ENCODE assay signal across 18 cellular contexts in genomic region chr7:87507446-87507845, GRCh38. TPM values are rescaled to one million over a fixed set of nuclear protein-coding genes. Genes with fewer than 3 reads are reported as not detected.
DNase-seq lines count a peak whose midpoint lies in the region; TF ChIP-seq lines count a peak whose summit lies in the region.
"Had no signal": no experiment of that assay in that cellular context is flagged by ENCODE, and none has a peak within 500 bp of the region (broad histone marks: within the 10 kb centered on the region; RNA-seq: fewer than 3 reads in every experiment).

No MANE protein-coding gene starts in this region.

- TF ChIP-seq POLR2A in transverse colon (IDR thresholded peaks at IDR 0.05), result no peak

- TF ChIP-seq CTCF in BJ (IDR thresholded peaks at IDR 0.05; ENCODE audit: insufficient read depth, low read depth, low read length) (0 out of 2 replicates have a peak, but pooled peaks have one; percentile 9), SK-N-SH (IDR thresholded peaks at IDR 0.05) (peak; percentile 20; the same call in 1 of the 2 replicates), kidney epithelial cell (IDR thresholded peaks at IDR 0.05; ENCODE audit: insufficient read depth, low read length, poor library complexity, severe bottlenecking) (peak; percentile 13), transverse colon (IDR thresholded peaks at IDR 0.05) (no peak)

- no peaks in the 10 kb centered on the region for H3K36me3 ChIP-seq in BJ (ENCODE audit: control insufficient read depth, insufficient read depth, low read length)
- no peaks in the 10 kb centered on the region for H3K36me3 ChIP-seq in H7 (replicated peaks; ENCODE audit: control insufficient read depth, insufficient read depth, low read length)
- peaks cover 0 to 27% of the 10 kb centered on the region in 2 experiments for H3K36me3 ChIP-seq in SK-N-SH (replicated peaks in 1 of 2; ENCODE audit: control insufficient read depth in 1 of 2, insufficient read depth in 2 of 2, low read length in 1 of 2)
- H3K36me3 ChIP-seq in kidney epithelial cell (ENCODE audit: control insufficient read depth, insufficient read depth, low read length), result no peaks in the 10 kb centered on the region
- no peaks in the 10 kb centered on the region for H3K36me3 ChIP-seq in transverse colon
- H3K36me3 ChIP-seq: upper lobe of right lung had no signal

- POLR2A ChIA-PET in BJ (lab: Charles Lee), result no interaction called here
- POLR2A ChIA-PET in SK-N-SH (lab: Yijun Ruan, JAX), result no interaction called here

- DNase-seq in BJ (ENCODE audit: low read depth) (no peak), H7 (peak; percentile 18), SK-N-SH (no peak), kidney epithelial cell (ENCODE audit: low read depth) (no peak), NCI-H2227 (lab: John Stamatoyannopoulos, UW; ENCODE audit: unreplicated experiment) (no peak), transverse colon (no peak)
- DNase-seq in stimulated activated CD4-positive, alpha-beta T cell treated with anti-CD3 and anti-CD28 coated beads, Interleukin-4, amount 100 ng/mL, for 24 hours, result no peak
- DNase-seq: activated T-cell treated with anti-CD3 and anti-CD28 coated beads for 4 hours; CD4-positive, alpha-beta T cell; cerebellar nuclear complex; left colon; naive thymus-derived CD4-positive, alpha-beta T cell; NCI-H2081; stimulated activated CD4-positive, alpha-beta T cell treated with anti-CD3 and anti-CD28 coated beads, Interleukin-1b, Interleukin-23, amount 100 ng/mL, for 48 hours; upper lobe of right lung had no signal

- no peaks in the 10 kb centered on the region for H3K9me2 ChIP-seq in SK-N-SH

- in situ Hi-C loops in transverse colon (cut with MboI; ENCODE audit: low pct_ligation_motif_present in 1 of 4, low pct_unique_long_range_greater_than_20kb in 1 of 4, low sequenced_read_pairs in 3 of 4), result loop anchor here in 2 of 4 donors (10.0 to 25.0 kb wide), 2 partner anchors 377 to 380 kb away; partner anchors contain the start of genes DBF4 (in 1 of the 2) and SLC25A40 (in 1 of the 2)

- no peak for TF ChIP-seq EP300 in SK-N-SH (IDR thresholded peaks at IDR 0.05; ENCODE audit: borderline replicate concordance in 1 of 2, low read depth in 1 of 2, low read length in 1 of 2)
- no peak for TF ChIP-seq EP300 in transverse colon (IDR thresholded peaks at IDR 0.05; ENCODE audit: low read depth)

- H3K9me3 ChIP-seq in SK-N-SH (no peaks in the 10 kb centered on the region; the same call in 1 of the 2 replicates), transverse colon (no peaks in the 10 kb centered on the region)
- H3K9me3 ChIP-seq: heart left ventricle, upper lobe of right lung had no signal

- no peaks in the 10 kb centered on the region for H3K27me3 ChIP-seq in BJ (ENCODE audit: control insufficient read depth, insufficient read depth, low read length)
- H3K27me3 ChIP-seq in H7 (ENCODE audit: control insufficient read depth, insufficient read depth, low read length), result no peaks in the 10 kb centered on the region
- H3K27me3 ChIP-seq in SK-N-SH (ENCODE audit: insufficient read depth), result no peaks in the 10 kb centered on the region
- H3K27me3 ChIP-seq in kidney epithelial cell (ENCODE audit: control insufficient read depth, insufficient read depth, low read length), result no peaks in the 10 kb centered on the region
- H3K27me3 ChIP-seq in transverse colon, result no peaks in the 10 kb centered on the region
- H3K27me3 ChIP-seq: heart left ventricle, upper lobe of right lung had no signal

- H3F3A ChIP-seq in SK-N-SH (replicated peaks; ENCODE audit: insufficient read depth), result no peaks in the 10 kb centered on the region

- no peak overlapping the region for H3K9ac ChIP-seq in SK-N-SH

- CTCF ChIA-PET in BJ (lab: Yijun Ruan, JAX) (interaction anchor here (0.7 to 2.7 kb wide), 5 partner anchors 9 to 662 kb away, joined by 3 to 17 read pairs (median 3); no protein-coding TSS in a partner anchor), SK-N-SH (lab: Yijun Ruan, JAX) (interaction anchor here (1.2 to 4.4 kb wide), 8 partner anchors 15 to 662 kb away, joined by 3 to 34 read pairs (median 4); partner anchors contain the start of gene RUNDC3B)

- peaks cover 0 to 22% of the 10 kb centered on the region in 2 experiments; a peak in 2 of 4 replicates for H3K4me1 ChIP-seq in SK-N-SH (ENCODE audit: control insufficient read depth in 1 of 2, insufficient read depth in 2 of 2, low read depth in 1 of 2, low read length in 1 of 2)
- no peaks in the 10 kb centered on the region for H3K4me1 ChIP-seq in transverse colon
- H3K4me1 ChIP-seq: upper lobe of right lung had no signal

- intact Hi-C loops in transverse colon (cut with DNase I; ENCODE audit: low total_unique reads), result no loop called here

- H3K79me2 ChIP-seq in SK-N-SH (ENCODE audit: insufficient read depth), result no peaks in the 10 kb centered on the region

- no peak overlapping the region for H3K4me2 ChIP-seq in SK-N-SH

- no peaks in the 10 kb centered on the region for H4K20me1 ChIP-seq in SK-N-SH (ENCODE audit: insufficient read depth)

- WGBS in SK-N-SH (ENCODE audit: low lambda C conversion rate), result 44% methylated on average over 3 of the region's 3 CpGs
- 73% methylated on average over 3 of the region's 3 CpGs; no CpG with 5 or more reads in 1 of the 2 donors for WGBS in transverse colon (ENCODE audit: low coverage in 1 of 2), 2 donors

- H3K4me3 ChIP-seq in BJ (ENCODE audit: low read depth, low read length) (no peak overlapping the region), H7 (ENCODE audit: insufficient read depth, low read depth, low read length) (no peak overlapping the region), SK-N-SH (ENCODE audit: low read depth in 2 of 2, low read length in 1 of 2) (no peak overlapping the region), kidney epithelial cell (ENCODE audit: low read depth, low read length) (no peak overlapping the region), transverse colon (no peak overlapping the region)
- H3K4me3 ChIP-seq: heart left ventricle, upper lobe of right lung had no signal

- H3K27ac ChIP-seq in SK-N-SH (ENCODE audit: low read depth in 2 of 2, low read length in 1 of 2) (no peak overlapping the region), transverse colon (no peak overlapping the region)
- H3K27ac ChIP-seq: epithelial cell of prostate, heart left ventricle, upper lobe of right lung had no signal

- no peak overlapping the region for H2AFZ ChIP-seq in SK-N-SH (ENCODE audit: low read depth)

- TF ChIP-seq RAD21 in SK-N-SH (IDR thresholded peaks at IDR 0.05; ENCODE audit: low read length), result peak; percentile 17; the same call in 1 of the 2 replicates

TF ChIP-seq in SK-N-SH, 30 proteins besides CTCF, POLR2A, EP300 and RAD21:
- no peak for TF ChIP-seq MEF2A (IDR thresholded peaks at IDR 0.05; ENCODE audit: borderline replicate concordance, low read depth)
- TF ChIP-seq CHD2 (IDR thresholded peaks at IDR 0.05; ENCODE audit: low read length, partially characterized antibody), result no peak
- no peak for TF ChIP-seq FOXJ3 (CRISPR knock-in tag; IDR thresholded peaks at IDR 0.05)
- no peak for TF ChIP-seq SMC3 (IDR thresholded peaks at IDR 0.05; ENCODE audit: low read depth, low read length)
- TF ChIP-seq, protein P1, sequence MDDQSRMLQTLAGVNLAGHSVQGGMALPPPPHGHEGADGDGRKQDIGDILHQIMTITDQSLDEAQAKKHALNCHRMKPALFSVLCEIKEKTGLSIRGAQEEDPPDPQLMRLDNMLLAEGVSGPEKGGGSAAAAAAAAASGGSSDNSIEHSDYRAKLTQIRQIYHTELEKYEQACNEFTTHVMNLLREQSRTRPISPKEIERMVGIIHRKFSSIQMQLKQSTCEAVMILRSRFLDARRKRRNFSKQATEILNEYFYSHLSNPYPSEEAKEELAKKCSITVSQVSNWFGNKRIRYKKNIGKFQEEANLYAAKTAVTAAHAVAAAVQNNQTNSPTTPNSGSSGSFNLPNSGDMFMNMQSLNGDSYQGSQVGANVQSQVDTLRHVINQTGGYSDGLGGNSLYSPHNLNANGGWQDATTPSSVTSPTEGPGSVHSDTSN (IDR thresholded peaks at IDR 0.05), result no peak
- no peak for TF ChIP-seq RCOR1 (IDR thresholded peaks at IDR 0.05; ENCODE audit: low read length)
- TF ChIP-seq YY1 (IDR thresholded peaks at IDR 0.05; ENCODE audit: low read depth), result no peak
- no peak for TF ChIP-seq MXI1 (IDR thresholded peaks at IDR 0.05; ENCODE audit: low read depth, low read length)
- TF ChIP-seq, protein P2, sequence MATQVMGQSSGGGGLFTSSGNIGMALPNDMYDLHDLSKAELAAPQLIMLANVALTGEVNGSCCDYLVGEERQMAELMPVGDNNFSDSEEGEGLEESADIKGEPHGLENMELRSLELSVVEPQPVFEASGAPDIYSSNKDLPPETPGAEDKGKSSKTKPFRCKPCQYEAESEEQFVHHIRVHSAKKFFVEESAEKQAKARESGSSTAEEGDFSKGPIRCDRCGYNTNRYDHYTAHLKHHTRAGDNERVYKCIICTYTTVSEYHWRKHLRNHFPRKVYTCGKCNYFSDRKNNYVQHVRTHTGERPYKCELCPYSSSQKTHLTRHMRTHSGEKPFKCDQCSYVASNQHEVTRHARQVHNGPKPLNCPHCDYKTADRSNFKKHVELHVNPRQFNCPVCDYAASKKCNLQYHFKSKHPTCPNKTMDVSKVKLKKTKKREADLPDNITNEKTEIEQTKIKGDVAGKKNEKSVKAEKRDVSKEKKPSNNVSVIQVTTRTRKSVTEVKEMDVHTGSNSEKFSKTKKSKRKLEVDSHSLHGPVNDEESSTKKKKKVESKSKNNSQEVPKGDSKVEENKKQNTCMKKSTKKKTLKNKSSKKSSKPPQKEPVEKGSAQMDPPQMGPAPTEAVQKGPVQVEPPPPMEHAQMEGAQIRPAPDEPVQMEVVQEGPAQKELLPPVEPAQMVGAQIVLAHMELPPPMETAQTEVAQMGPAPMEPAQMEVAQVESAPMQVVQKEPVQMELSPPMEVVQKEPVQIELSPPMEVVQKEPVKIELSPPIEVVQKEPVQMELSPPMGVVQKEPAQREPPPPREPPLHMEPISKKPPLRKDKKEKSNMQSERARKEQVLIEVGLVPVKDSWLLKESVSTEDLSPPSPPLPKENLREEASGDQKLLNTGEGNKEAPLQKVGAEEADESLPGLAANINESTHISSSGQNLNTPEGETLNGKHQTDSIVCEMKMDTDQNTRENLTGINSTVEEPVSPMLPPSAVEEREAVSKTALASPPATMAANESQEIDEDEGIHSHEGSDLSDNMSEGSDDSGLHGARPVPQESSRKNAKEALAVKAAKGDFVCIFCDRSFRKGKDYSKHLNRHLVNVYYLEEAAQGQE (IDR thresholded peaks at IDR 0.05; ENCODE audit: low read depth, low read length), result no peak
- no peak for TF ChIP-seq JUND (IDR thresholded peaks at IDR 0.05)
- no peak for TF ChIP-seq FOSL2 (IDR thresholded peaks at IDR 0.05; ENCODE audit: borderline replicate concordance, low read depth)

RNA-seq across cellular contexts. Expression of gene ABCB4, which starts 32.0 kb away (rescaled TPM):
- 1.2 and 1.9 TPM in 2 replicates for polyA plus RNA-seq in BJ (2011; rRNA removed)
- polyA minus RNA-seq in BJ (2011; rRNA and poly(A)+ RNA removed), result 1.6 and 1.9 TPM in 2 replicates
- 0.69 and 0.85 TPM in 2 replicates for total RNA-seq in H7 (2014; rRNA removed; shearing (Covaris generic))
- polyA plus RNA-seq in SK-N-SH (2012; rRNA removed), result 0.18 and 0.42 TPM in 2 replicates
- 0.01 and 0.07 TPM in 2 replicates for polyA plus RNA-seq in SK-N-SH (2012; cell fraction: cytosol; rRNA removed)
- polyA plus RNA-seq in SK-N-SH (2012; cell fraction: nucleus; rRNA removed), result 0.05 and 0.06 TPM in 2 replicates
- 6.4 and 6.6 TPM in 2 replicates for total RNA-seq in kidney epithelial cell
- 10 to 100 TPM in 1 of 4 donors, 1 to 10 TPM in 2, not detected in 1; 1.1 to 16.1 (median 2.5) TPM for total RNA-seq in transverse colon
- total RNA-seq: activated naive CD4-positive, alpha-beta T cell treated with anti-CD3 and anti-CD28 coated beads, Interleukin-2, amount 50 U/mL, for 72 hours; CD4-positive, alpha-beta T cell had no signal
- polyA plus RNA-seq: naive thymus-derived CD4-positive, alpha-beta T cell had no signal

Comparison
In these comparisons a context has a peak if more than half of its experiments do, and no peak if none do; other contexts are left out.
1. CTCF ChIP-seq: peak in BJ (single experiment), SK-N-SH (single experiment) and kidney epithelial cell (single experiment); none in transverse colon (0 of 5).